In genomic region chr2:98510322-98510662, GRCh38 we compare ENCODE assay signal across 18 cellular contexts.
DNase-seq lines count a peak whose midpoint lies in the region; ATAC-seq, FAIRE-seq and TF ChIP-seq lines count a peak whose summit lies in the region.
"Had no signal": no experiment of that assay in that cellular context is flagged by ENCODE, and none has a peak within 500 bp of the region (broad histone marks: within the 10 kb centered on the region; RNA-seq: fewer than 3 reads in every experiment).

No MANE protein-coding gene starts in this region.

- TF ChIP-seq POLR2A in HepG2 (IDR thresholded peaks at IDR 0.05; ENCODE audit: insufficient read depth in 1 of 2, low read depth in 2 of 2, low read length in 2 of 2) (no peak), right lobe of liver (IDR thresholded peaks at IDR 0.05) (no peak)

- H3K79me2 ChIP-seq in HepG2 (ENCODE audit: insufficient read depth, low read length) = no peaks in the 10 kb centered on the region

- no peak for TF ChIP-seq RAD21 in HepG2 (CRISPR knock-in tag; IDR thresholded peaks at IDR 0.05)

- H3K4me3 Mint-ChIP-seq in activated T-helper 1 cell treated with anti-CD3 and anti-CD28 coated beads, Interleukin-12 subunit alpha, Interleukin-12 subunit beta, Interleukin-2, Interleukin-4 antibody, amounts not matched to agents 30 ng/mL and 10 ng/mL and 1 ng/mL, durations not matched to agents 14 hours and 24 hours and 36 hours = no peak overlapping the region
- peak overlapping the region in 4 of 5 donors; percentile 3 to 39 (median 23) for H3K4me3 Mint-ChIP-seq in immature natural killer cell
- no peak overlapping the region for H3K4me3 Mint-ChIP-seq in type B pancreatic cell

- no peaks in the 10 kb centered on the region for H3K27me3 ChIP-seq in HepG2 (ENCODE audit: control insufficient read depth in 1 of 2, insufficient read depth in 2 of 2, low read length in 2 of 2)
- no peaks in the 10 kb centered on the region for H3K27me3 ChIP-seq in right lobe of liver
- no peaks in the 10 kb centered on the region for H3K27me3 ChIP-seq in A673 (replicated peaks; ENCODE audit: insufficient read depth, low read depth, low read length, poor library complexity)
- H3K27me3 ChIP-seq: BE2C, Peyer's patch had no signal

- in situ Hi-C loops in HepG2 (cut with HindIII; ENCODE audit: extremely low pct_ligation_motif_present, low pct_unique_long_range_greater_than_20kb) = no loop called here

- BruUV-seq in HepG2 (replicated peaks; lab: Mats Ljungman, UMichigan) = no TSS peak
- BruUV-seq in A673 (replicated peaks; lab: Mats Ljungman, UMichigan) = no TSS peak

- no peak overlapping the region for H3K4me2 ChIP-seq in HepG2 (ENCODE audit: low read depth, low read length)

- TF ChIP-seq CTCF in HepG2 (CRISPR knock-in tag; IDR thresholded peaks at IDR 0.05) (no peak), right lobe of liver (IDR thresholded peaks at IDR 0.05) (no peak), type B pancreatic cell (conservative IDR thresholded peaks at IDR 0.05) (no peak), A673 (conservative IDR thresholded peaks at IDR 0.05; ENCODE audit: low read depth, low read length) (no peak)

- H3K4me3 ChIP-seq in HepG2 (replicated peaks in 1 of 3; ENCODE audit: insufficient read depth in 1 of 3, low read depth in 2 of 3, low read length in 3 of 3) (no peak overlapping the region), right lobe of liver (no peak overlapping the region), A673 (ENCODE audit: low read depth, low read length, poor library complexity, severe bottlenecking) (no peak overlapping the region)
- H3K4me3 ChIP-seq: Peyer's patch, SK-N-MC had no signal

- DNase-seq in HepG2 (ENCODE audit: low spot score) (no peak), right lobe of liver (no peak), immature natural killer cell (no peak), type B pancreatic cell (ENCODE audit: extremely low spot score, unreplicated experiment) (peak; percentile 40), NCI-H1436 (lab: John Stamatoyannopoulos, UW) (no peak), left lobe of liver (ENCODE audit: low spot score) (no peak), A673 (ENCODE audit: low spot score) (no peak)
- no peak for DNase-seq in activated T-helper 1 cell treated with anti-CD3 and anti-CD28 coated beads, Interleukin-12 subunit alpha, Interleukin-12 subunit beta, Interleukin-2, Interleukin-4 antibody, amounts not matched to agents 30 ng/mL and 10 ng/mL and 1 ng/mL, durations not matched to agents 14 hours and 24 hours and 36 hours (ENCODE audit: low spot score)
- DNase-seq: BE2C, GF-D8, GOT3, NCI-H1092 treated with DMSO at 0.1 percent for 48 hours, NCI-H1694, NCI-H524, Right ventricle myocardium superior had no signal

- peaks cover 75% of the 10 kb centered on the region for H3K4me1 Mint-ChIP-seq in activated T-helper 1 cell treated with anti-CD3 and anti-CD28 coated beads, Interleukin-12 subunit alpha, Interleukin-12 subunit beta, Interleukin-2, Interleukin-4 antibody, amounts not matched to agents 30 ng/mL and 10 ng/mL and 1 ng/mL, durations not matched to agents 14 hours and 24 hours and 36 hours (ENCODE audit: low read depth)
- H3K4me1 Mint-ChIP-seq in immature natural killer cell = peaks cover 100% of the 10 kb centered on the region in 2 donors
- H3K4me1 Mint-ChIP-seq in type B pancreatic cell (ENCODE audit: unreplicated experiment) = peaks cover 33% of the 10 kb centered on the region

- H3K9me3 ChIP-seq in HepG2 (ENCODE audit: low read length) = no peaks in the 10 kb centered on the region
- no peaks in the 10 kb centered on the region for H3K9me3 ChIP-seq in right lobe of liver
- H3K9me3 ChIP-seq in A673 (ENCODE audit: low read depth, low read length, poor library complexity, severe bottlenecking) = no peaks in the 10 kb centered on the region
- H3K9me3 ChIP-seq: BE2C, Peyer's patch had no signal

- intact Hi-C loops in HepG2 (cut with micrococcal nuclease; ENCODE audit: unreplicated experiment) = no loop called here
- intact Hi-C loops in right lobe of liver (cut with DNase I) = no loop called here
- intact Hi-C loops in activated T-helper 1 cell treated with anti-CD3 and anti-CD28 coated beads, Interleukin-12 subunit alpha, Interleukin-12 subunit beta, Interleukin-2, Interleukin-4 antibody, amounts not matched to agents 30 ng/mL and 10 ng/mL and 1 ng/mL, durations not matched to agents 14 hours and 24 hours and 36 hours (cut with micrococcal nuclease) = no loop called here
- intact Hi-C loops in A673 (cut with micrococcal nuclease; ENCODE audit: unreplicated experiment) = no loop called here

- POLR2A ChIA-PET in HepG2 (lab: Yijun Ruan, JAX) = no interaction called here
- POLR2A ChIA-PET in A673 (lab: Charles Lee; ENCODE audit: low non-redundant PET) = no interaction called here

- no peaks in the 10 kb centered on the region for H3K9me3 Mint-ChIP-seq in activated T-helper 1 cell treated with anti-CD3 and anti-CD28 coated beads, Interleukin-12 subunit alpha, Interleukin-12 subunit beta, Interleukin-2, Interleukin-4 antibody, amounts not matched to agents 30 ng/mL and 10 ng/mL and 1 ng/mL, durations not matched to agents 14 hours and 24 hours and 36 hours
- H3K9me3 Mint-ChIP-seq in immature natural killer cell = no peaks in the 10 kb centered on the region
- H3K9me3 Mint-ChIP-seq in type B pancreatic cell = no peaks in the 10 kb centered on the region

- no peak overlapping the region for H2AFZ ChIP-seq in HepG2 (ENCODE audit: low read length)

- peaks cover 0 to 1% of the 10 kb centered on the region in 2 experiments; a peak in 1 of 5 replicates for H3K36me3 ChIP-seq in HepG2 (replicated peaks in 1 of 2; ENCODE audit: control insufficient read depth in 1 of 2, insufficient read depth in 2 of 2, low read length in 2 of 2)
- H3K36me3 ChIP-seq in right lobe of liver = no peaks in the 10 kb centered on the region
- no peaks in the 10 kb centered on the region for H3K36me3 ChIP-seq in A673 (ENCODE audit: insufficient read depth, low read length, poor library complexity, severe bottlenecking)
- H3K36me3 ChIP-seq: BE2C, Peyer's patch had no signal

- FAIRE-seq in HepG2 (lab: Jason Lieb, UNC) = no peak
- FAIRE-seq: GM12892 had no signal

- TF ChIP-seq EP300 in HepG2 (IDR thresholded peaks at IDR 0.05; ENCODE audit: low read depth in 2 of 2, low read length in 2 of 2) = no peak
- TF ChIP-seq EP300 in HepG2 (CRISPR knock-in tag; IDR thresholded peaks at IDR 0.05; ENCODE audit: borderline replicate concordance) = no peak

- peak overlapping the region; percentile 21 for H3K27ac Mint-ChIP-seq in activated T-helper 1 cell treated with anti-CD3 and anti-CD28 coated beads, Interleukin-12 subunit alpha, Interleukin-12 subunit beta, Interleukin-2, Interleukin-4 antibody, amounts not matched to agents 30 ng/mL and 10 ng/mL and 1 ng/mL, durations not matched to agents 14 hours and 24 hours and 36 hours
- H3K27ac Mint-ChIP-seq in immature natural killer cell = peak overlapping the region in 5 of 6 donors; percentile 78 to 92 (median 84)
- H3K27ac Mint-ChIP-seq in type B pancreatic cell = no peak overlapping the region

- H4K20me1 ChIP-seq in HepG2 (ENCODE audit: insufficient read depth, low read length) = no peaks in the 10 kb centered on the region

- H3K9ac ChIP-seq in HepG2 (ENCODE audit: insufficient read depth, low read depth, low read length) = no peak overlapping the region

- CTCF ChIA-PET in HepG2 (lab: Yijun Ruan, JAX; ENCODE audit: low intra/inter-chr PET ratio, low total read pairs) = no interaction called here
- CTCF ChIA-PET in A673 (lab: Charles Lee) = no interaction called here

- H3K27me3 Mint-ChIP-seq in activated T-helper 1 cell treated with anti-CD3 and anti-CD28 coated beads, Interleukin-12 subunit alpha, Interleukin-12 subunit beta, Interleukin-2, Interleukin-4 antibody, amounts not matched to agents 30 ng/mL and 10 ng/mL and 1 ng/mL, durations not matched to agents 14 hours and 24 hours and 36 hours (ENCODE audit: insufficient read depth) = no peaks in the 10 kb centered on the region
- H3K27me3 Mint-ChIP-seq in immature natural killer cell (ENCODE audit: low read depth in 3 of 3) (peaks cover 0 to 5% (median 2%) of the 10 kb centered on the region in 3 donors), type B pancreatic cell (no peaks in the 10 kb centered on the region)

- 88% methylated on average over 2 of the region's 2 CpGs for WGBS in HepG2 (ENCODE audit: low lambda C conversion rate)
- WGBS in right lobe of liver (ENCODE audit: insufficient coverage, low coverage, low lambda C conversion rate, missing lambda C conversion rate) = 100% methylated on average over 2 of the region's 2 CpGs

- H3K4me1 ChIP-seq in HepG2 (ENCODE audit: insufficient read depth, low read length) = no peaks in the 10 kb centered on the region
- H3K4me1 ChIP-seq in right lobe of liver = peaks cover 0 to 5% (median 1%) of the 10 kb centered on the region in 4 donors
- H3K4me1 ChIP-seq in A673 (ENCODE audit: insufficient read depth, low read length, poor library complexity, severe bottlenecking) = peaks cover 9% of the 10 kb centered on the region
- H3K4me1 ChIP-seq: BE2C had no signal

- H3K36me3 Mint-ChIP-seq in activated T-helper 1 cell treated with anti-CD3 and anti-CD28 coated beads, Interleukin-12 subunit alpha, Interleukin-12 subunit beta, Interleukin-2, Interleukin-4 antibody, amounts not matched to agents 30 ng/mL and 10 ng/mL and 1 ng/mL, durations not matched to agents 14 hours and 24 hours and 36 hours (ENCODE audit: low read depth) = peaks cover 12% of the 10 kb centered on the region
- H3K36me3 Mint-ChIP-seq in immature natural killer cell (peaks cover 0 to 4% (median 0%) of the 10 kb centered on the region in 3 donors), type B pancreatic cell (peaks cover 7% of the 10 kb centered on the region)

- no peak overlapping the region for H3K27ac ChIP-seq in HepG2 (ENCODE audit: extremely low read length, insufficient read depth, low read length)
- no peak overlapping the region for H3K27ac ChIP-seq in right lobe of liver
- H3K27ac ChIP-seq in A673 (ENCODE audit: low read depth, low read length, poor library complexity, severe bottlenecking) = no peak overlapping the region
- H3K27ac ChIP-seq: Peyer's patch, SK-N-MC had no signal

- ATAC-seq in HepG2 = no peak
- no peak for ATAC-seq in right lobe of liver
- ATAC-seq in left lobe of liver = no peak

TF ChIP-seq in HepG2, 621 proteins besides CTCF, POLR2A, EP300 and RAD21:
- TF ChIP-seq, protein P1, sequence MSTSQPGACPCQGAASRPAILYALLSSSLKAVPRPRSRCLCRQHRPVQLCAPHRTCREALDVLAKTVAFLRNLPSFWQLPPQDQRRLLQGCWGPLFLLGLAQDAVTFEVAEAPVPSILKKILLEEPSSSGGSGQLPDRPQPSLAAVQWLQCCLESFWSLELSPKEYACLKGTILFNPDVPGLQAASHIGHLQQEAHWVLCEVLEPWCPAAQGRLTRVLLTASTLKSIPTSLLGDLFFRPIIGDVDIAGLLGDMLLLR (CRISPR knock-in tag; IDR thresholded peaks at IDR 0.05) = no peak
- TF ChIP-seq ZNF12 (CRISPR knock-in tag; IDR thresholded peaks at IDR 0.05) = 0 out of 2 replicates have a peak, but pooled peaks have one; percentile 18

Comparison
In these comparisons a context has a peak if more than half of its experiments do, and no peak if none do; other contexts are left out.
1. H3K4me3 Mint-ChIP-seq: peak in immature natural killer cell (4 of 5); none in activated T-helper 1 cell treated with anti-CD3 and anti-CD28 coated beads, Interleukin-12 subunit alpha, Interleukin-12 subunit beta, Interleukin-2, Interleukin-4 antibody, amounts not matched to agents 30 ng/mL and 10 ng/mL and 1 ng/mL, durations not matched to agents 14 hours and 24 hours and 36 hours (single experiment) and type B pancreatic cell (single experiment).